In genomic region chr4:56215901-56216300, GRCh38 we compare ENCODE assay signal across 10 cellular contexts.
DNase-seq lines count a peak whose midpoint lies in the region; ATAC-seq and TF ChIP-seq lines count a peak whose summit lies in the region.
"Had no signal": no experiment of that assay in that cellular context is flagged by ENCODE, and none has a peak within 500 bp of the region (broad histone marks: within the 10 kb centered on the region; RNA-seq: fewer than 3 reads in every experiment).

No MANE protein-coding gene starts in this region.

- H3K4me3 ChIP-seq in choroid plexus epithelial cell (ENCODE audit: low read depth, low read length) = no peak overlapping the region
- peak overlapping the region; percentile 63 for H3K4me3 ChIP-seq in mucosa of stomach (ENCODE audit: low read length)

- no peak for TF ChIP-seq CTCF in choroid plexus epithelial cell (conservative IDR thresholded peaks at IDR 0.05; ENCODE audit: low read depth, low read length)

- no peaks in the 10 kb centered on the region for H3K36me3 ChIP-seq in mucosa of stomach (ENCODE audit: control insufficient read depth, insufficient read depth, low read length)

- DNase-seq in GDM1 (lab: John Stamatoyannopoulos, UW) = peak; percentile 67
- DNase-seq in NCI-H2081 treated with DMSO at 0.1 percent for 48 hours (lab: John Stamatoyannopoulos, UW) = peak; percentile 74
- peak; percentile 62 for DNase-seq in choroid plexus epithelial cell (ENCODE audit: low read depth)
- no peak for DNase-seq in activated CD4-positive, alpha-beta T cell treated with anti-CD3 and anti-CD28 coated beads, Interleukin-2, amount 50 U/mL, for 4 hours
- no peak for DNase-seq in Ammon's horn (ENCODE audit: low spot score)
- no peak for DNase-seq in dedifferentiated amniotic fluid mesenchymal stem cell (ENCODE audit: extremely low spot score)
- DNase-seq: activated T-cell treated with anti-CD3 and anti-CD28 coated beads, Interleukin-2, amount 50 U/mL, for 24 hours; stimulated activated naive CD4-positive, alpha-beta T cell had no signal

- H3K27me3 ChIP-seq in mucosa of stomach (ENCODE audit: control insufficient read depth, insufficient read depth, low read length) = no peaks in the 10 kb centered on the region

- ATAC-seq in HG03521 (IDR thresholded peaks at IDR 0.05; ENCODE audit: unreplicated experiment) = no peak

- H3K4me1 ChIP-seq in mucosa of stomach (ENCODE audit: control insufficient read depth, insufficient read depth, low read length) = peaks cover 31% of the 10 kb centered on the region

- H3K9ac ChIP-seq in mucosa of stomach (ENCODE audit: low read length) = peak overlapping the region; percentile 79

- H3K9me3 ChIP-seq in mucosa of stomach (ENCODE audit: control insufficient read depth, low read length) = peaks cover 4% of the 10 kb centered on the region

Comparison
In these comparisons a context has a peak if more than half of its experiments do, and no peak if none do; other contexts are left out.
1. DNase-seq: peak in GDM1 (single experiment), NCI-H2081 treated with DMSO at 0.1 percent for 48 hours (single experiment) and choroid plexus epithelial cell (single experiment); none in activated CD4-positive, alpha-beta T cell treated with anti-CD3 and anti-CD28 coated beads, Interleukin-2, amount 50 U/mL, for 4 hours (0 of 2), Ammon's horn (single experiment) and dedifferentiated amniotic fluid mesenchymal stem cell (single experiment).